ENCODE assay signal across 18 cellular contexts in genomic region chr4:97038146-97038516, GRCh38.
DNase-seq lines count a peak whose midpoint lies in the region; ATAC-seq and TF ChIP-seq lines count a peak whose summit lies in the region.
"Had no signal": no experiment of that assay in that cellular context is flagged by ENCODE, and none has a peak within 500 bp of the region (broad histone marks: within the 10 kb centered on the region; RNA-seq: fewer than 3 reads in every experiment).

No MANE protein-coding gene starts in this region.

- peak overlapping the region; percentile 89 for H3K27ac Mint-ChIP-seq in endodermal cell

- no peaks in the 10 kb centered on the region for H3K27me3 Mint-ChIP-seq in endodermal cell (ENCODE audit: insufficient read depth)

- H2BK120ac ChIP-seq in neuronal stem cell (ENCODE audit: low read depth, low read length), result no peak overlapping the region

- H2BK12ac ChIP-seq in neuronal stem cell (ENCODE audit: low read length), result no peak overlapping the region

- H4K91ac ChIP-seq in neuronal stem cell (ENCODE audit: low read depth, low read length, poor library complexity), result no peak overlapping the region

- H3K4ac ChIP-seq in neuronal stem cell (ENCODE audit: low read length), result no peak overlapping the region

- peak overlapping the region; percentile 76 for H2AFZ ChIP-seq in neuronal stem cell (ENCODE audit: low read length)

- H3K9ac ChIP-seq in endodermal cell (ENCODE audit: extremely low read depth, low read length, poor library complexity, severe bottlenecking) (no peak overlapping the region), neuronal stem cell (ENCODE audit: low read depth, low read length, poor library complexity) (no peak overlapping the region)

- H3K4me1 ChIP-seq in endodermal cell (ENCODE audit: control insufficient read depth, insufficient read depth, low read length), result no peaks in the 10 kb centered on the region
- peaks cover 2 to 4% of the 10 kb centered on the region in 2 donors for H3K4me1 ChIP-seq in neuronal stem cell (ENCODE audit: control insufficient read depth in 2 of 2, insufficient read depth in 1 of 2, low read depth in 1 of 2, low read length in 2 of 2)
- H3K4me1 ChIP-seq: SJSA1 had no signal

- H3K9me3 ChIP-seq in endodermal cell (ENCODE audit: control insufficient read depth, low read length) (no peaks in the 10 kb centered on the region), neuronal stem cell (replicated peaks in 1 of 2; ENCODE audit: control insufficient read depth in 2 of 2, insufficient read depth in 1 of 2, low read depth in 1 of 2, low read length in 2 of 2) (no peaks in the 10 kb centered on the region)
- H3K9me3 ChIP-seq: SJSA1 had no signal

- H3K36me3 Mint-ChIP-seq in endodermal cell (ENCODE audit: low read depth), result no peaks in the 10 kb centered on the region

- no peak overlapping the region for H2AK5ac ChIP-seq in neuronal stem cell (ENCODE audit: low read depth, low read length)

- H3K36me3 ChIP-seq in endodermal cell (ENCODE audit: control insufficient read depth, insufficient read depth, low read length), result no peaks in the 10 kb centered on the region
- no peaks in the 10 kb centered on the region for H3K36me3 ChIP-seq in neuronal stem cell (replicated peaks in 1 of 2; ENCODE audit: control insufficient read depth in 2 of 2, insufficient read depth in 2 of 2, low read length in 2 of 2)
- H3K36me3 ChIP-seq: SJSA1 had no signal

- no peak overlapping the region for H3K18ac ChIP-seq in neuronal stem cell (ENCODE audit: low read length)

- H3K4me1 Mint-ChIP-seq in endodermal cell, result peaks cover 10% of the 10 kb centered on the region

- no peak for TF ChIP-seq CTCF in endodermal cell (conservative IDR thresholded peaks at IDR 0.05)

- no peak overlapping the region for H3K14ac ChIP-seq in neuronal stem cell (ENCODE audit: low read length)

- H3K4me2 ChIP-seq in neuronal stem cell (ENCODE audit: insufficient read depth, low read length, poor library complexity, severe bottlenecking), result no peak overlapping the region

- H3K27me3 ChIP-seq in endodermal cell (ENCODE audit: control insufficient read depth, insufficient read depth, low read length, poor library complexity, severe bottlenecking), result no peaks in the 10 kb centered on the region
- no peaks in the 10 kb centered on the region for H3K27me3 ChIP-seq in neuronal stem cell (ENCODE audit: control insufficient read depth in 3 of 3, insufficient read depth in 3 of 3, low read depth in 1 of 3, low read length in 3 of 3)
- H3K27me3 ChIP-seq: SJSA1 had no signal

- H4K8ac ChIP-seq in neuronal stem cell (ENCODE audit: low read depth, low read length), result no peak overlapping the region

- H3K23ac ChIP-seq in neuronal stem cell (ENCODE audit: low read depth, low read length, poor library complexity), result no peak overlapping the region

- WGBS in endodermal cell (ENCODE audit: insufficient coverage in 1 of 2, insufficient read length in 1 of 2), 2 experiments, result 83 to 91% methylated on average over 1 to 9 of the region's 9 CpGs
- WGBS in neuronal stem cell (ENCODE audit: extremely low coverage in 2 of 2, insufficient read length in 2 of 2, insufficient replicate concordance in 1 of 2), 2 donors, result no CpG with 5 or more reads among the region's 9 CpGs

- no peaks in the 10 kb centered on the region for H3K9me3 Mint-ChIP-seq in endodermal cell

- H3K4me3 ChIP-seq in endodermal cell (ENCODE audit: low read length) (no peak overlapping the region), neuronal stem cell (ENCODE audit: low read length in 2 of 2) (no peak overlapping the region)
- H3K4me3 ChIP-seq: SJSA1 had no signal

- H2BK5ac ChIP-seq in neuronal stem cell (ENCODE audit: low read length), result no peak overlapping the region

- no peaks in the 10 kb centered on the region for H3K79me1 ChIP-seq in neuronal stem cell (ENCODE audit: low read depth, low read length)

- peak; percentile 3 for DNase-seq in activated gamma-delta T cell (lab: John Stamatoyannopoulos, UW)
- DNase-seq in activated gamma-delta T cell treated with Interleukin-2 at 50 U/mL for 16 hours, result no peak
- no peak for DNase-seq in endodermal cell
- no peak for DNase-seq in neuronal stem cell (ENCODE audit: low spot score)
- no peak for DNase-seq in central memory CD4-positive, alpha-beta T cell
- DNase-seq in EL, result no peak
- no peak for DNase-seq in stimulated activated CD4-positive, alpha-beta T cell treated with anti-CD3 and anti-CD28 coated beads, Interleukin-2, amount 100 ng/mL, for 24 hours
- DNase-seq: AML-193, DMS79 treated with DMSO at 0.1 percent for 48 hours, KG1, NCI-H187, NCI-H2107, NCI-H82 had no signal

- no peak overlapping the region for H2BK15ac ChIP-seq in neuronal stem cell (ENCODE audit: low read length)

- H3K27ac ChIP-seq in endodermal cell (ENCODE audit: low read depth, low read length), result no peak overlapping the region
- no peak overlapping the region for H3K27ac ChIP-seq in neuronal stem cell (replicated peaks; ENCODE audit: low read length)
- H3K27ac ChIP-seq: 22Rv1, C4-2B, SJSA1 had no signal

- peak overlapping the region; percentile 44 for H3K4me3 Mint-ChIP-seq in endodermal cell

- no peak for ATAC-seq in GM19452 (IDR thresholded peaks at IDR 0.05; ENCODE audit: unreplicated experiment)
- ATAC-seq: Panc1 had no signal
